Comparison of ENCODE assay signal across 18 cellular contexts in genomic region chr1:236862615-236863211, GRCh38.
A peak's percentile ranks its signal among the peaks of the same experiment; 100 is the strongest.
DNase-seq lines count a peak whose midpoint lies in the region; ATAC-seq, FAIRE-seq and TF ChIP-seq lines count a peak whose summit lies in the region.
"Had no signal": no experiment of that assay in that cellular context is flagged by ENCODE, and none has a peak within 500 bp of the region (broad histone marks: within the 10 kb centered on the region; RNA-seq: fewer than 3 reads in every experiment).

No MANE protein-coding gene starts in this region.

- H3K27me3 ChIP-seq in rectal smooth muscle tissue (ENCODE audit: control insufficient read depth, insufficient read depth, low read length) = no peaks in the 10 kb centered on the region
- H3K27me3 ChIP-seq: esophagus squamous epithelium had no signal

- no peaks in the 10 kb centered on the region for H3K9me3 ChIP-seq in kidney (ENCODE audit: control insufficient read depth in 1 of 2, low read length in 2 of 2)
- H3K9me3 ChIP-seq: esophagus squamous epithelium, SK-N-SH had no signal

- peaks cover 62% of the 10 kb centered on the region for H3K36me3 Mint-ChIP-seq in effector memory CD8-positive, alpha-beta T cell (ENCODE audit: insufficient read depth)

- DNase-seq in Caki2 (ENCODE audit: low read depth) (peak; percentile 38), astrocyte of the hippocampus (ENCODE audit: low read depth, low spot score) (peak; percentile 23), kidney (no peak), NCI-H510A (lab: John Stamatoyannopoulos, UW) (no peak)
- DNase-seq in activated effector memory CD4-positive, alpha-beta T cell treated with Interleukin-2 at 50 U/mL for 16 hours = no peak
- DNase-seq in effector memory CD8-positive, alpha-beta T cell = no peak
- DNase-seq: activated T-cell treated with anti-CD3 and anti-CD28 coated beads, Interleukin-2, amount 50 U/mL, for 1 hour; esophagus squamous epithelium; GF-D8; NCI-H1930; SK-N-SH; stimulated activated CD4-positive, alpha-beta T cell treated with anti-CD3 and anti-CD28 coated beads, Interleukin-1b, Interleukin-23, amount 100 ng/mL, for 48 hours had no signal

- H3K4me1 ChIP-seq in kidney (ENCODE audit: control insufficient read depth in 1 of 2, insufficient read depth in 1 of 2, low read depth in 1 of 2, low read length in 2 of 2) = peaks cover 14 to 42% of the 10 kb centered on the region in 2 donors
- peaks cover 28% of the 10 kb centered on the region for H3K4me1 ChIP-seq in rectal smooth muscle tissue (ENCODE audit: control insufficient read depth, insufficient read depth, low read length)

- H3K9ac ChIP-seq in kidney (ENCODE audit: low read length in 2 of 2) (peak overlapping the region in 1 of 2 donors; percentile 57), rectal smooth muscle tissue (ENCODE audit: low read length) (no peak overlapping the region)
- H3K9ac ChIP-seq: SK-N-SH had no signal

- ATAC-seq in effector memory CD8-positive, alpha-beta T cell (replicated peaks) = no peak
- no peak for ATAC-seq in GM21526 (IDR thresholded peaks at IDR 0.05; ENCODE audit: low FRiP score, unreplicated experiment)
- ATAC-seq: stimulated activated memory B cell treated with anti-CD40 and anti-IgM and Interleukin-4, amounts not matched to agents 10 μg/mL and 1 μg/mL and 100 μg/mL, for 72 hours; WTC11 had no signal

- intact Hi-C loops in kidney (cut with DNase I) = no loop called here

- peaks cover 14 to 26% of the 10 kb centered on the region in 2 donors for H3K36me3 ChIP-seq in kidney (ENCODE audit: control insufficient read depth in 1 of 2, insufficient read depth in 2 of 2, low read length in 2 of 2)
- peaks cover 18% of the 10 kb centered on the region for H3K36me3 ChIP-seq in rectal smooth muscle tissue (ENCODE audit: control insufficient read depth, insufficient read depth, low read length)

- no peaks in the 10 kb centered on the region for H3K27me3 Mint-ChIP-seq in effector memory CD8-positive, alpha-beta T cell
- H3K27me3 Mint-ChIP-seq: stimulated activated memory B cell treated with anti-CD40 and anti-IgM and Interleukin-4, amounts not matched to agents 10 μg/mL and 1 μg/mL and 100 μg/mL, for 72 hours had no signal

- FAIRE-seq in kidney (lab: Jason Lieb, UNC) = peak; percentile 93
- FAIRE-seq: keratinocyte had no signal

- H3K27ac ChIP-seq in kidney (ENCODE audit: low read depth in 2 of 2, low read length in 2 of 2) = peak overlapping the region; percentile 86 to 93
- H3K27ac ChIP-seq in rectal smooth muscle tissue (ENCODE audit: low read depth, low read length) = peak overlapping the region; percentile 44
- H3K27ac ChIP-seq: C4-2B had no signal

- no peaks in the 10 kb centered on the region for H3K9me3 Mint-ChIP-seq in effector memory CD8-positive, alpha-beta T cell
- H3K9me3 Mint-ChIP-seq: stimulated activated memory B cell treated with anti-CD40 and anti-IgM and Interleukin-4, amounts not matched to agents 10 μg/mL and 1 μg/mL and 100 μg/mL, for 72 hours; WTC11 had no signal

- H3K4me3 Mint-ChIP-seq in effector memory CD8-positive, alpha-beta T cell = no peak overlapping the region
- H3K4me3 Mint-ChIP-seq: stimulated activated memory B cell treated with anti-CD40 and anti-IgM and Interleukin-4, amounts not matched to agents 10 μg/mL and 1 μg/mL and 100 μg/mL, for 72 hours; WTC11 had no signal

- no peak for TF ChIP-seq CTCF in kidney (IDR thresholded peaks at IDR 0.05; ENCODE audit: borderline replicate concordance, extremely low read depth, insufficient read depth)

- in situ Hi-C loops in Caki2 (cut with HindIII; ENCODE audit: low pct_unique_long_range_greater_than_20kb, low sequenced_read_pairs) = no loop called here

- H3K27ac Mint-ChIP-seq in effector memory CD8-positive, alpha-beta T cell = peak overlapping the region in 1 of 2 donors; percentile 56
- H3K27ac Mint-ChIP-seq: stimulated activated memory B cell treated with anti-CD40 and anti-IgM and Interleukin-4, amounts not matched to agents 10 μg/mL and 1 μg/mL and 100 μg/mL, for 72 hours; WTC11 had no signal

- H3K4me3 ChIP-seq in kidney (ENCODE audit: low read length in 2 of 2) = peak overlapping the region in 1 of 2 donors; percentile 7
- H3K4me3 ChIP-seq in rectal smooth muscle tissue (ENCODE audit: low read length) = no peak overlapping the region
- H3K4me3 ChIP-seq: esophagus squamous epithelium had no signal

- peaks cover 0 to 3% of the 10 kb centered on the region in 2 donors for H3K4me1 Mint-ChIP-seq in effector memory CD8-positive, alpha-beta T cell (ENCODE audit: low read depth in 2 of 2)
- H3K4me1 Mint-ChIP-seq: stimulated activated memory B cell treated with anti-CD40 and anti-IgM and Interleukin-4, amounts not matched to agents 10 μg/mL and 1 μg/mL and 100 μg/mL, for 72 hours; WTC11 had no signal

Comparison
In these comparisons a context has a peak if more than half of its experiments do, and no peak if none do; other contexts are left out.
1. DNase-seq: peak in Caki2 (single experiment) and astrocyte of the hippocampus (single experiment); none in kidney (single experiment), activated effector memory CD4-positive, alpha-beta T cell treated with Interleukin-2 at 50 U/mL for 16 hours (single experiment), effector memory CD8-positive, alpha-beta T cell (0 of 3) and NCI-H510A (single experiment).